In genomic region chr5:175385691-175386360, GRCh38 we compare ENCODE assay signal across 20 cellular contexts. TPM values are rescaled to one million over a fixed set of nuclear protein-coding genes. Genes with fewer than 3 reads are reported as not detected.
DNase-seq lines count a peak whose midpoint lies in the region; ATAC-seq and TF ChIP-seq lines count a peak whose summit lies in the region.
"Had no signal": no experiment of that assay in that cellular context is flagged by ENCODE, and none has a peak within 500 bp of the region (broad histone marks: within the 10 kb centered on the region; RNA-seq: fewer than 3 reads in every experiment).

No MANE protein-coding gene starts in this region.

- H3K27me3 ChIP-seq in MG63 (peaks cover 29% of the 10 kb centered on the region), fibroblast of lung (ENCODE audit: control insufficient read depth, insufficient read depth, low read length) (no peaks in the 10 kb centered on the region)
- H3K27me3 ChIP-seq: cardiac muscle cell, right atrium auricular region, upper lobe of left lung had no signal

- TF ChIP-seq CTCF in fibroblast of lung (conservative IDR thresholded peaks at IDR 0.05 in 1 of 2, IDR thresholded peaks at IDR 0.05 in 1 of 2; ENCODE audit: low read depth in 1 of 2, low read length in 2 of 2), result no peak

- no peak overlapping the region for H3K4me2 ChIP-seq in fibroblast of lung (ENCODE audit: extremely low read depth, insufficient read depth, low read length)

- no peaks in the 10 kb centered on the region for H3K4me1 ChIP-seq in fibroblast of lung (ENCODE audit: control insufficient read depth, extremely low read depth, insufficient read depth, low read length)
- H3K4me1 ChIP-seq: BE2C, heart right ventricle, right atrium auricular region, upper lobe of left lung had no signal

- ATAC-seq in GM18867 (IDR thresholded peaks at IDR 0.05; ENCODE audit: unreplicated experiment), result no peak
- ATAC-seq: heart right ventricle had no signal

- H3K27ac ChIP-seq in fibroblast of lung (ENCODE audit: insufficient read depth, low read length), result no peak overlapping the region
- H3K27ac ChIP-seq: cardiac muscle cell, heart right ventricle, HL-60, right atrium auricular region, upper lobe of left lung had no signal

- no peaks in the 10 kb centered on the region; the same call in none of the 2 replicates for H3K9me3 ChIP-seq in MG63
- no peaks in the 10 kb centered on the region for H3K9me3 ChIP-seq in fibroblast of lung (ENCODE audit: control insufficient read depth, insufficient read depth, low read depth, low read length)
- H3K9me3 ChIP-seq: BE2C, right atrium auricular region, upper lobe of left lung had no signal

- H3K36me3 ChIP-seq in MG63, result no peaks in the 10 kb centered on the region
- no peaks in the 10 kb centered on the region for H3K36me3 ChIP-seq in fibroblast of lung (ENCODE audit: control insufficient read depth, insufficient read depth, low read length)
- H3K36me3 ChIP-seq: BE2C, cardiac muscle cell, heart right ventricle, right atrium auricular region, upper lobe of left lung had no signal

- no peak overlapping the region for H3K9ac ChIP-seq in fibroblast of lung (ENCODE audit: insufficient read depth, low read length)

- H3K79me2 ChIP-seq in fibroblast of lung (ENCODE audit: control insufficient read depth, insufficient read depth, low read length), result no peaks in the 10 kb centered on the region

- no peaks in the 10 kb centered on the region for H4K20me1 ChIP-seq in fibroblast of lung (ENCODE audit: control insufficient read depth, extremely low read depth, insufficient read depth, low read length)

- H3K4me3 ChIP-seq in MG63 (no peak overlapping the region), fibroblast of lung (replicated peaks in 1 of 4; ENCODE audit: control extremely low read depth in 1 of 4, insufficient read depth in 1 of 4, low read depth in 3 of 4, low read length in 4 of 4) (no peak overlapping the region)
- H3K4me3 ChIP-seq: cardiac muscle cell, heart right ventricle, right atrium auricular region, upper lobe of left lung had no signal

- DNase-seq in COLO668 (lab: John Stamatoyannopoulos, UW; ENCODE audit: unreplicated experiment) (peak; percentile 36), MG63 (peak; percentile 7), NCI-H748 (lab: John Stamatoyannopoulos, UW; ENCODE audit: unreplicated experiment) (peak; percentile 98), fibroblast of lung (ENCODE audit: low read depth in 2 of 2) (peak; percentile 51 to 79), middle frontal gyrus (ENCODE audit: extremely low spot score, low spot score) (no peak), nucleus accumbens (lab: John Stamatoyannopoulos, UW) (no peak), NCI-H2171 treated with DMSO at 0.1 percent for 48 hours (lab: John Stamatoyannopoulos, UW) (no peak)
- DNase-seq: activated naive CD4-positive, alpha-beta T cell; BE2C; H9; heart right ventricle; naive B cell; NK-92 treated with Interleukin-12 subunit alpha and Interleukin-12 subunit beta, amount 100 ng/mL, for 24 hours; stimulated activated CD4-positive, alpha-beta T cell treated with anti-CD3 and anti-CD28 coated beads, Interleukin-1b, Interleukin-23, amount 100 ng/mL, for 48 hours; upper lobe of left lung had no signal

- no peak overlapping the region for H2AFZ ChIP-seq in fibroblast of lung (ENCODE audit: low read length)

RNA-seq across cellular contexts. Expression of gene DRD1, which starts 58.2 kb away (rescaled TPM):
- total RNA-seq in MG63 (2014; rRNA removed; shearing (Covaris generic); ENCODE audit: low replicate concordance), result not detected in 2 replicates
- total RNA-seq in fibroblast of lung, result 2.0 and 2.6 TPM in 2 replicates
- 0.19 and 1.5 TPM in 2 replicates for polyA plus RNA-seq in fibroblast of lung
- polyA plus RNA-seq in fibroblast of lung (2012), result 0.06 and 0.92 TPM in 2 replicates
- polyA minus RNA-seq in fibroblast of lung (ENCODE audit: low replicate concordance), result 0.24 and 0.37 TPM in 2 replicates
- total RNA-seq: H9, right atrium auricular region, SK-MEL-5 had no signal
- polyA plus RNA-seq: heart right ventricle had no signal

Comparison
In these comparisons a context has a peak if more than half of its experiments do, and no peak if none do; other contexts are left out.
1. DNase-seq: peak in COLO668 (single experiment), MG63 (single experiment), NCI-H748 (single experiment) and fibroblast of lung (2 of 2); none in middle frontal gyrus (single experiment), nucleus accumbens (0 of 56) and NCI-H2171 treated with DMSO at 0.1 percent for 48 hours (single experiment).